In genomic region chr4:169009281-169010124, GRCh38 we compare ENCODE assay signal across 8 cellular contexts. TPM values are rescaled to one million over a fixed set of nuclear protein-coding genes. Genes with fewer than 3 reads are reported as not detected.
DNase-seq lines count a peak whose midpoint lies in the region; ATAC-seq and TF ChIP-seq lines count a peak whose summit lies in the region.

No MANE protein-coding gene starts in this region.

- peaks cover 2% of the 10 kb centered on the region for H3K79me2 ChIP-seq in parathyroid adenoma

- WGBS in upper lobe of left lung, 2 donors, result 1% methylated on average over 14 to 43 of the region's 44 CpGs

- peak overlapping the region; percentile 93 for H2AFZ ChIP-seq in parathyroid adenoma

- H3K4me3 ChIP-seq in parathyroid adenoma (ENCODE audit: low read depth, low read length) (peak overlapping the region; percentile 86), upper lobe of left lung (peak overlapping the region; percentile 59 to 69 (median 66))

- H3K4me1 ChIP-seq in parathyroid adenoma (no peaks in the 10 kb centered on the region), upper lobe of left lung (peaks cover 12 to 27% (median 19%) of the 10 kb centered on the region in 4 donors)

- H3K36me3 ChIP-seq in parathyroid adenoma (ENCODE audit: control insufficient read depth, insufficient read depth, low read length), result no peaks in the 10 kb centered on the region
- peaks cover 0 to 11% (median 0%) of the 10 kb centered on the region in 4 donors for H3K36me3 ChIP-seq in upper lobe of left lung

- peak overlapping the region; percentile 88 for H3K27ac ChIP-seq in parathyroid adenoma
- peak overlapping the region; percentile 88 to 96 (median 90) for H3K27ac ChIP-seq in upper lobe of left lung

- H3K27me3 Mint-ChIP-seq in Calu3 (ENCODE audit: unreplicated experiment), result no peaks in the 10 kb centered on the region
- peaks cover 4% of the 10 kb centered on the region for H3K27me3 Mint-ChIP-seq in activated naive CD4-positive, alpha-beta T cell treated with anti-CD3 and anti-CD28 coated beads, Interleukin-2, amount 10 ng/mL, durations not matched to agents 7 days and 5 days

- no peak for TF ChIP-seq CTCF in Calu3 (IDR thresholded peaks at IDR 0.05; ENCODE audit: unreplicated experiment)
- no peak for TF ChIP-seq CTCF in parathyroid adenoma (IDR thresholded peaks at IDR 0.05)
- TF ChIP-seq CTCF in upper lobe of left lung (IDR thresholded peaks at IDR 0.05), result peak in 1 of 6 experiments; percentile 12

- H3K27ac Mint-ChIP-seq in Calu3 (ENCODE audit: unreplicated experiment), result peak overlapping the region; percentile 88
- H3K27ac Mint-ChIP-seq in activated naive CD4-positive, alpha-beta T cell treated with anti-CD3 and anti-CD28 coated beads, Interleukin-2, amount 10 ng/mL, durations not matched to agents 7 days and 5 days, result peak overlapping the region; percentile 93

- H3K36me3 Mint-ChIP-seq in Calu3 (ENCODE audit: insufficient read depth, unreplicated experiment), result peaks cover 29% of the 10 kb centered on the region
- peaks cover 4% of the 10 kb centered on the region for H3K36me3 Mint-ChIP-seq in activated naive CD4-positive, alpha-beta T cell treated with anti-CD3 and anti-CD28 coated beads, Interleukin-2, amount 10 ng/mL, durations not matched to agents 7 days and 5 days

- peak overlapping the region; percentile 89 for H3K4me2 ChIP-seq in parathyroid adenoma (ENCODE audit: low read length)

- H3K9ac ChIP-seq in parathyroid adenoma, result peak overlapping the region; percentile 67

- peak overlapping the region; percentile 80 for H3K4me3 Mint-ChIP-seq in Calu3 (ENCODE audit: low read depth, unreplicated experiment)
- H3K4me3 Mint-ChIP-seq in activated naive CD4-positive, alpha-beta T cell treated with anti-CD3 and anti-CD28 coated beads, Interleukin-2, amount 10 ng/mL, durations not matched to agents 7 days and 5 days, result peak overlapping the region; percentile 84

- peak in 1 of 4 donors; percentile 24 for TF ChIP-seq POLR2A in upper lobe of left lung (IDR thresholded peaks at IDR 0.05)

- H3K4me1 Mint-ChIP-seq in Calu3 (ENCODE audit: low read depth, unreplicated experiment), result peaks cover 36% of the 10 kb centered on the region
- peaks cover 33% of the 10 kb centered on the region for H3K4me1 Mint-ChIP-seq in activated naive CD4-positive, alpha-beta T cell treated with anti-CD3 and anti-CD28 coated beads, Interleukin-2, amount 10 ng/mL, durations not matched to agents 7 days and 5 days

- CTCF ChIA-PET in Calu3 (lab: Charles Lee), result interaction anchor here (0.7 to 1.5 kb wide), 6 partner anchors 14 to 577 kb away, joined by 3 to 7 read pairs (median 4); no protein-coding TSS in a partner anchor
- CTCF ChIA-PET in activated naive CD4-positive, alpha-beta T cell treated with anti-CD3 and anti-CD28 coated beads, Interleukin-2, amount 10 ng/mL, durations not matched to agents 7 days and 5 days (lab: Charles Lee), result interaction anchor here (0.5 to 1.7 kb wide), 6 partner anchors 85 to 1394 kb away, joined by 3 to 9 read pairs (median 4); partner anchors contain the start of gene NEK1

- BruUV-seq in Calu3 (replicated peaks; lab: Mats Ljungman, UMichigan), result TSS peak; percentile 81

- H3K9me3 Mint-ChIP-seq in Calu3 (ENCODE audit: low read depth, unreplicated experiment), result no peaks in the 10 kb centered on the region
- H3K9me3 Mint-ChIP-seq in activated naive CD4-positive, alpha-beta T cell treated with anti-CD3 and anti-CD28 coated beads, Interleukin-2, amount 10 ng/mL, durations not matched to agents 7 days and 5 days, result no peaks in the 10 kb centered on the region

- intact Hi-C loops in Calu3 (cut with micrococcal nuclease; ENCODE audit: unreplicated experiment), result loop anchor here (5.0 to 10.0 kb wide), 4 partner anchors 87 to 495 kb away; no protein-coding TSS in a partner anchor
- intact Hi-C loops in cardiac septum (cut with DNase I), result loop anchor here (5.0 to 10.0 kb wide), 3 partner anchors 87 to 295 kb away; partner anchors contain the start of gene SH3RF1

- no peaks in the 10 kb centered on the region for H3K27me3 ChIP-seq in parathyroid adenoma (ENCODE audit: control insufficient read depth, insufficient read depth, low read length)
- H3K27me3 ChIP-seq in upper lobe of left lung, result no peaks in the 10 kb centered on the region

- ATAC-seq in GM21381 (IDR thresholded peaks at IDR 0.05; ENCODE audit: unreplicated experiment), result peak; percentile 31
- ATAC-seq in upper lobe of left lung (ENCODE audit: low FRiP score in 2 of 2), result peak; percentile 73 to 78

- TF ChIP-seq EP300 in upper lobe of left lung (IDR thresholded peaks at IDR 0.05), result no peak

- H3K9me3 ChIP-seq in parathyroid adenoma (ENCODE audit: control insufficient read depth, low read length) (no peaks in the 10 kb centered on the region), upper lobe of left lung (no peaks in the 10 kb centered on the region)

- DNase-seq in Calu3, result peak; percentile 35
- peak in 68 of 76 experiments; percentile 1 to 80 (median 42) for DNase-seq in HUDEP-2 (lab: John Stamatoyannopoulos, UW; ENCODE audit: unreplicated experiment in 76 of 76)
- peak; percentile 60 for DNase-seq in SHP77 treated with DMSO at 0.1 percent for 48 hours (lab: John Stamatoyannopoulos, UW)
- DNase-seq in activated naive CD4-positive, alpha-beta T cell treated with anti-CD3 and anti-CD28 coated beads, Interleukin-2, amount 10 ng/mL, durations not matched to agents 7 days and 5 days, result peak; percentile 70
- peak; percentile 88 for DNase-seq in cardiac septum (ENCODE audit: low spot score)
- peak; percentile 65 to 87 for DNase-seq in upper lobe of left lung

RNA-seq across cellular contexts. Expression of gene CBR4, which starts 0.6 kb away (rescaled TPM):
- total RNA-seq in Calu3 (2022) (18.1 and 18.5 TPM in 2 replicates), cardiac septum (21.3 TPM), upper lobe of left lung (10 to 100 TPM; 10.0 to 32.0 (median 15.9) TPM)

Comparison
In these comparisons a context has a peak if more than half of its experiments do, and no peak if none do; other contexts are left out.
1. Peak in every context shown above with its lines: DNase-seq, ATAC-seq, H3K4me3 ChIP-seq and H3K27ac ChIP-seq.
2. DNase-seq: peak in every context shown above with its lines; median percentile 88 in cardiac septum; 76 in upper lobe of left lung; 70 in activated naive CD4-positive, alpha-beta T cell treated with anti-CD3 and anti-CD28 coated beads, Interleukin-2, amount 10 ng/mL, durations not matched to agents 7 days and 5 days; 60 in SHP77 treated with DMSO at 0.1 percent for 48 hours; 42 in HUDEP-2; 35 in Calu3.